ENCODE assay signal across 7 cellular contexts in the genomic region with DNA sequence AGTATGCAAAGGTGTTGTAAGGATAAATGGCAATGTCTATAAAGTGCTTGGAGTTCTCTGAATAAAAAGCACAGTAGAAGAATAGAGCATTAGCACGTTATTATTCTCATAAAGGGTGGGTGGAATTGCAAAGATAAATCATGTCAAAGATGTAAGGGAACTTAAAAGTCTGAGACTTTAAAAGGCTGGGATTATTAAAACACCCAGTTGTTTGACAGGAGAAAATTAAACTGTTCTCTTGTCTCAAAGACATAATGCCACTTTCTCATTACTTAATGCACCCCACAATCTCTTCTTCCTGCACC.
"Had no signal": no experiment of that assay in that cellular context is flagged by ENCODE, and none has a peak within 500 bp of the region (broad histone marks: within the 10 kb centered on the region; RNA-seq: fewer than 3 reads in every experiment).

No MANE protein-coding gene starts in this region.

- DNase-seq: IMR-90, KBM-7 had no signal

- FAIRE-seq: HepG2, HTR-8/SVneo, K562 had no signal

- H3K27ac Mint-ChIP-seq: IgD-negative memory B cell had no signal

- H3K4me1 Mint-ChIP-seq: IgD-negative memory B cell had no signal

- H3K36me3 Mint-ChIP-seq: IgD-negative memory B cell had no signal

- H3K27ac ChIP-seq: HL-60 had no signal

- ATAC-seq: HepG2, K562 had no signal

- H3K4me3 ChIP-seq: K562 had no signal

- H3K4me3 Mint-ChIP-seq: IgD-negative memory B cell had no signal

- H3K27me3 Mint-ChIP-seq: IgD-negative memory B cell had no signal
